ENCODE assay signal across 18 cellular contexts in genomic region chr3:146528954-146529353, GRCh38. TPM values are rescaled to one million over a fixed set of nuclear protein-coding genes. Genes with fewer than 3 reads are reported as not detected.
DNase-seq lines count a peak whose midpoint lies in the region; ATAC-seq, FAIRE-seq and TF ChIP-seq lines count a peak whose summit lies in the region.
"Had no signal": no experiment of that assay in that cellular context is flagged by ENCODE, and none has a peak within 500 bp of the region (broad histone marks: within the 10 kb centered on the region; RNA-seq: fewer than 3 reads in every experiment).

No MANE protein-coding gene starts in this region.

- peaks cover 89% of the 10 kb centered on the region for H3K36me3 Mint-ChIP-seq in Calu3 (ENCODE audit: insufficient read depth, unreplicated experiment)
- H3K36me3 Mint-ChIP-seq in activated T-cell treated with anti-CD3 and anti-CD28 coated beads, Interleukin-2, amount 50 U/mL, for 4 hours (ENCODE audit: insufficient read depth): peaks cover 20% of the 10 kb centered on the region

- H4K20me1 ChIP-seq in fibroblast of lung (ENCODE audit: control insufficient read depth, extremely low read depth, insufficient read depth, low read length): no peaks in the 10 kb centered on the region

- H2AFZ ChIP-seq in fibroblast of lung (ENCODE audit: low read length): no peak overlapping the region
- H2AFZ ChIP-seq: PC-9 had no signal

- H3K4me3 ChIP-seq in LNCaP clone FGC (ENCODE audit: low read depth, low read length) (no peak overlapping the region), fibroblast of lung (replicated peaks in 1 of 4; ENCODE audit: control extremely low read depth in 1 of 4, insufficient read depth in 1 of 4, low read depth in 3 of 4, low read length in 4 of 4) (no peak overlapping the region), pancreas (no peak overlapping the region)
- H3K4me3 ChIP-seq: PC-9 had no signal

- BruUV-seq in Calu3 (replicated peaks; lab: Mats Ljungman, UMichigan): no TSS peak

- no peaks in the 10 kb centered on the region for H3K79me2 ChIP-seq in fibroblast of lung (ENCODE audit: control insufficient read depth, insufficient read depth, low read length)

- peaks cover 4% of the 10 kb centered on the region for H3K4me1 ChIP-seq in fibroblast of lung (ENCODE audit: control insufficient read depth, extremely low read depth, insufficient read depth, low read length)
- H3K4me1 ChIP-seq in pancreas: peaks cover 0 to 6% (median 0%) of the 10 kb centered on the region in 3 donors

- peaks cover 2% of the 10 kb centered on the region for H3K36me3 ChIP-seq in fibroblast of lung (ENCODE audit: control insufficient read depth, insufficient read depth, low read length)
- peaks cover 0 to 26% (median 0%) of the 10 kb centered on the region in 3 donors for H3K36me3 ChIP-seq in pancreas

- H3K27ac ChIP-seq in fibroblast of lung (ENCODE audit: insufficient read depth, low read length) (no peak overlapping the region), pancreas (no peak overlapping the region)
- H3K27ac ChIP-seq: KMS-11, PC-9 had no signal

- peak in 3 of 4 donors; percentile 17 to 51 (median 25) for ATAC-seq in pancreas
- no peak for ATAC-seq in HG03175 (IDR thresholded peaks at IDR 0.05; ENCODE audit: unreplicated experiment)
- no peak for ATAC-seq in activated T-cell treated with anti-CD3 and anti-CD28 coated beads, Interleukin-2, amount 50 U/mL, for 4 hours

- no peak overlapping the region for H3K9ac ChIP-seq in fibroblast of lung (ENCODE audit: insufficient read depth, low read length)
- H3K9ac ChIP-seq: KMS-11 had no signal

- TF ChIP-seq CTCF in Calu3 (IDR thresholded peaks at IDR 0.05; ENCODE audit: unreplicated experiment) (no peak), LNCaP clone FGC (IDR thresholded peaks at IDR 0.05; ENCODE audit: control insufficient read depth, extremely low read depth, insufficient read depth) (no peak), fibroblast of lung (conservative IDR thresholded peaks at IDR 0.05 in 1 of 2, IDR thresholded peaks at IDR 0.05 in 1 of 2; ENCODE audit: low read depth in 1 of 2, low read length in 2 of 2) (no peak), pancreas (IDR thresholded peaks at IDR 0.05) (no peak)

- no peaks in the 10 kb centered on the region for H3K27me3 Mint-ChIP-seq in Calu3 (ENCODE audit: unreplicated experiment)
- no peaks in the 10 kb centered on the region for H3K27me3 Mint-ChIP-seq in activated T-cell treated with anti-CD3 and anti-CD28 coated beads, Interleukin-2, amount 50 U/mL, for 4 hours (ENCODE audit: low read depth)

- WGBS in pancreas, 2 donors: 65 to 70% methylated on average over 3 of the region's 3 CpGs

- CTCF ChIA-PET in Calu3 (lab: Charles Lee): interaction anchor here (0.7 kb wide), 1 partner anchor 1074 kb away, joined by 3 read pairs; no protein-coding TSS in a partner anchor

- no peak overlapping the region for H3K4me3 Mint-ChIP-seq in Calu3 (ENCODE audit: low read depth, unreplicated experiment)
- no peak overlapping the region for H3K4me3 Mint-ChIP-seq in activated T-cell treated with anti-CD3 and anti-CD28 coated beads, Interleukin-2, amount 50 U/mL, for 4 hours
- H3K4me3 Mint-ChIP-seq: CD14-positive monocyte, HFFc6 had no signal

- DNase-seq in Calu3 (no peak), LNCaP clone FGC (ENCODE audit: low read depth) (peak; percentile 14), fibroblast of lung (ENCODE audit: low read depth in 2 of 2) (peak; percentile 67 to 76), pancreas (no peak)
- DNase-seq in activated CD8-positive, alpha-beta memory T cell treated with anti-CD3 and anti-CD28 coated beads, Interleukin-2, amount 50 U/mL, for 4 hours: no peak
- no peak for DNase-seq in activated T-cell treated with anti-CD3 and anti-CD28 coated beads, Interleukin-2, amount 50 U/mL, for 4 hours
- DNase-seq: HFFc6, NCI-H1105 treated with DMSO at 0.1 percent for 48 hours, NCI-H187 treated with DMSO at 0.1 percent for 48 hours, NCI-H446, PC-9 had no signal

- H3K9me3 Mint-ChIP-seq in Calu3 (ENCODE audit: low read depth, unreplicated experiment): no peaks in the 10 kb centered on the region
- H3K9me3 Mint-ChIP-seq in activated T-cell treated with anti-CD3 and anti-CD28 coated beads, Interleukin-2, amount 50 U/mL, for 4 hours: no peaks in the 10 kb centered on the region
- H3K9me3 Mint-ChIP-seq: HFFc6 had no signal

- peak overlapping the region; percentile 41 for H3K27ac Mint-ChIP-seq in Calu3 (ENCODE audit: unreplicated experiment)
- H3K27ac Mint-ChIP-seq: HFFc6 had no signal

- H3K4me1 Mint-ChIP-seq in Calu3 (ENCODE audit: low read depth, unreplicated experiment): peaks cover 27% of the 10 kb centered on the region
- no peaks in the 10 kb centered on the region for H3K4me1 Mint-ChIP-seq in activated T-cell treated with anti-CD3 and anti-CD28 coated beads, Interleukin-2, amount 50 U/mL, for 4 hours (ENCODE audit: low read depth)

- intact Hi-C loops in Calu3 (cut with micrococcal nuclease; ENCODE audit: unreplicated experiment): loop anchor here (2.0 kb wide), 1 partner anchor 14 kb away; no protein-coding TSS in a partner anchor
- intact Hi-C loops in pancreas (cut with DNase I): no loop called here

- no peaks in the 10 kb centered on the region for H3K27me3 ChIP-seq in fibroblast of lung (ENCODE audit: control insufficient read depth, insufficient read depth, low read length)
- H3K27me3 ChIP-seq in pancreas: no peaks in the 10 kb centered on the region

- FAIRE-seq in pancreas (lab: Jason Lieb, UNC): no peak
- FAIRE-seq: G401.6, GM12891, H1 had no signal

- H3K9me3 ChIP-seq in fibroblast of lung (ENCODE audit: control insufficient read depth, insufficient read depth, low read depth, low read length) (no peaks in the 10 kb centered on the region), pancreas (no peaks in the 10 kb centered on the region)

- H3K4me2 ChIP-seq in fibroblast of lung (ENCODE audit: extremely low read depth, insufficient read depth, low read length): no peak overlapping the region
- H3K4me2 ChIP-seq: KMS-11, PC-9 had no signal

RNA-seq across cellular contexts. Expression of gene PLSCR1, which starts 15.5 kb away (rescaled TPM):
- 887 and 1,018 TPM in 2 replicates for total RNA-seq in Calu3 (2022)
- 36.8 and 43.9 TPM in 2 replicates for total RNA-seq in fibroblast of lung
- 45.5 and 73.3 TPM in 2 replicates for polyA plus RNA-seq in fibroblast of lung
- polyA plus RNA-seq in fibroblast of lung (2012): 26.0 and 40.7 TPM in 2 replicates
- polyA minus RNA-seq in fibroblast of lung (ENCODE audit: low replicate concordance): 17.1 and 28.8 TPM in 2 replicates
- total RNA-seq in pancreas: 100 to 1,000 TPM in 1 of 6 donors, 10 to 100 TPM in 5; 35.0 to 117 (median 40.7) TPM
- polyA plus RNA-seq in pancreas: 10 to 100 TPM; 23.8 to 46.8 TPM
- 10 to 100 TPM; 22.4 to 28.7 (median 27.7) TPM for total RNA-seq in activated T-cell treated with anti-CD3 and anti-CD28 coated beads, Interleukin-2, amount 50 U/mL, for 4 hours

RNA-seq across cellular contexts. Expression of gene PLSCR2, which starts 59.6 kb away (rescaled TPM):
- 2.9 and 5.1 TPM in 2 replicates for total RNA-seq in Calu3 (2022)
- total RNA-seq in fibroblast of lung: 0.17 TPM in 1 of 2 replicates, not detected in the other
- not detected in 2 replicates for polyA plus RNA-seq in fibroblast of lung
- not detected in 2 replicates for polyA plus RNA-seq in fibroblast of lung (2012)
- not detected in 2 replicates for polyA minus RNA-seq in fibroblast of lung (ENCODE audit: low replicate concordance)
- total RNA-seq in pancreas: 1 to 10 TPM in 1 of 6 donors, under 1 TPM in 5; 0.35 to 1.2 (median 0.72) TPM
- polyA plus RNA-seq in pancreas: under 1 TPM; 0.30 to 0.77 TPM
- under 1 TPM in 1 of 3 donors, not detected in 2; 0.26 TPM for total RNA-seq in activated T-cell treated with anti-CD3 and anti-CD28 coated beads, Interleukin-2, amount 50 U/mL, for 4 hours
- total RNA-seq: H1, HFFc6, PC-9, SK-MEL-5 had no signal
- polyA plus RNA-seq: CD14-positive monocyte, H1 had no signal

Comparison
In these comparisons a context has a peak if more than half of its experiments do, and no peak if none do; other contexts are left out.
1. DNase-seq: peak in LNCaP clone FGC (single experiment) and fibroblast of lung (2 of 2); none in Calu3 (single experiment), pancreas (0 of 6), activated CD8-positive, alpha-beta memory T cell treated with anti-CD3 and anti-CD28 coated beads, Interleukin-2, amount 50 U/mL, for 4 hours (single experiment) and activated T-cell treated with anti-CD3 and anti-CD28 coated beads, Interleukin-2, amount 50 U/mL, for 4 hours (single experiment).
2. ATAC-seq: peak in pancreas (3 of 4); none in HG03175 (single experiment) and activated T-cell treated with anti-CD3 and anti-CD28 coated beads, Interleukin-2, amount 50 U/mL, for 4 hours (0 of 2).